1 cellular context compared by ENCODE assay signal in the genomic region with DNA sequence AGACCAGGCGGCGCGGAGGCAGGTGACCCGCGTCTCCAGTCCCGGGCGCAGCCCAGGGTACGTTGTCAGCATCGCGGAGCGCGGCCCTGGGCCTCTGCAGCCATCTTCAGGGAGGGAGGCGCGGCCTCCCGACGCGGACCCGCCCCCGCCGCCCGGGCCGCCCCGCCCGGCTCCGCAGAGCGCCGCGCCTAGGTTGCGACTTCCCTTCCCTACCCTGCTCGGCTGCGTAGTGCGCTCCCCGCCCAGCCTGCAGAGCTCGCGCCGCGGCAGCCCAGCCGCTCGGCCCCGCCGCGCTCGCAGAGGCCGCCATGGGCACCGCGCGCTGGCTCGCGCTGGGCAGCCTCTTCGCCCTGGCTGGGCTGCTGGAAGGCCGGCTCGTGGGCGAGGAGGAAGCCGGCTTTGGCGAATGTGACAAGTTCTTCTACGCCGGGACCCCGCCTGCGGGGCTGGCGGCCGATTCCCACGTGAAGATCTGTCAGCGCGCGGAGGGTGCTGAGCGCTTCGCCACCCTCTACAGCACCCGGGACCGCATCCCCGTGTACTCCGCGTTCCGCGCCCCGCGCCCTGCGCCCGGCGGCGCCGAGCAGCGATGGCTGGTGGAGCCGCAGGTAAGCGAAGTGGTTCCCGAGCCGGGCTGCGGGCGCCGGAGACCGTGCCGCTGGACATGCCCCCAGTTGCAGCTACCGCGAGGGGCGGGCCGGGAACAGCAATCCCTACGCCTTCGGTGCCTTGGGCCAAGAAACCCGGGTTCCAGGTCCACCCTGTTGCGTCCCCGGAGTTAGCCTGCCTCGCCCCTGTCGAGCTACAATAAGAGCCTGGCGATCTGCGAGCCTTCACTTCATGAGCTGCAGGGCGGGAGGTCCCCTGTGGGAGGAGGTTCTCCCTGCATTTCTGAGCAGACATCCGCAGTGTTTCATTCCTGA.
TF ChIP-seq lines count a peak whose summit lies in the region.

A gene with protein sequence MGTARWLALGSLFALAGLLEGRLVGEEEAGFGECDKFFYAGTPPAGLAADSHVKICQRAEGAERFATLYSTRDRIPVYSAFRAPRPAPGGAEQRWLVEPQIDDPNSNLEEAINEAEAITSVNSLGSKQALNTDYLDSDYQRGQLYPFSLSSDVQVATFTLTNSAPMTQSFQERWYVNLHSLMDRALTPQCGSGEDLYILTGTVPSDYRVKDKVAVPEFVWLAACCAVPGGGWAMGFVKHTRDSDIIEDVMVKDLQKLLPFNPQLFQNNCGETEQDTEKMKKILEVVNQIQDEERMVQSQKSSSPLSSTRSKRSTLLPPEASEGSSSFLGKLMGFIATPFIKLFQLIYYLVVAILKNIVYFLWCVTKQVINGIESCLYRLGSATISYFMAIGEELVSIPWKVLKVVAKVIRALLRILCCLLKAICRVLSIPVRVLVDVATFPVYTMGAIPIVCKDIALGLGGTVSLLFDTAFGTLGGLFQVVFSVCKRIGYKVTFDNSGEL (plus strand): TSS at position 227 of the 923 bp plus-strand sequence. CDS start 82 bp downstream, at position 309.

TF ChIP-seq in GM23338, 12 proteins besides CTCF, POLR2A, EP300 and RAD21 (continued from another document):
- TF ChIP-seq, protein P1, sequence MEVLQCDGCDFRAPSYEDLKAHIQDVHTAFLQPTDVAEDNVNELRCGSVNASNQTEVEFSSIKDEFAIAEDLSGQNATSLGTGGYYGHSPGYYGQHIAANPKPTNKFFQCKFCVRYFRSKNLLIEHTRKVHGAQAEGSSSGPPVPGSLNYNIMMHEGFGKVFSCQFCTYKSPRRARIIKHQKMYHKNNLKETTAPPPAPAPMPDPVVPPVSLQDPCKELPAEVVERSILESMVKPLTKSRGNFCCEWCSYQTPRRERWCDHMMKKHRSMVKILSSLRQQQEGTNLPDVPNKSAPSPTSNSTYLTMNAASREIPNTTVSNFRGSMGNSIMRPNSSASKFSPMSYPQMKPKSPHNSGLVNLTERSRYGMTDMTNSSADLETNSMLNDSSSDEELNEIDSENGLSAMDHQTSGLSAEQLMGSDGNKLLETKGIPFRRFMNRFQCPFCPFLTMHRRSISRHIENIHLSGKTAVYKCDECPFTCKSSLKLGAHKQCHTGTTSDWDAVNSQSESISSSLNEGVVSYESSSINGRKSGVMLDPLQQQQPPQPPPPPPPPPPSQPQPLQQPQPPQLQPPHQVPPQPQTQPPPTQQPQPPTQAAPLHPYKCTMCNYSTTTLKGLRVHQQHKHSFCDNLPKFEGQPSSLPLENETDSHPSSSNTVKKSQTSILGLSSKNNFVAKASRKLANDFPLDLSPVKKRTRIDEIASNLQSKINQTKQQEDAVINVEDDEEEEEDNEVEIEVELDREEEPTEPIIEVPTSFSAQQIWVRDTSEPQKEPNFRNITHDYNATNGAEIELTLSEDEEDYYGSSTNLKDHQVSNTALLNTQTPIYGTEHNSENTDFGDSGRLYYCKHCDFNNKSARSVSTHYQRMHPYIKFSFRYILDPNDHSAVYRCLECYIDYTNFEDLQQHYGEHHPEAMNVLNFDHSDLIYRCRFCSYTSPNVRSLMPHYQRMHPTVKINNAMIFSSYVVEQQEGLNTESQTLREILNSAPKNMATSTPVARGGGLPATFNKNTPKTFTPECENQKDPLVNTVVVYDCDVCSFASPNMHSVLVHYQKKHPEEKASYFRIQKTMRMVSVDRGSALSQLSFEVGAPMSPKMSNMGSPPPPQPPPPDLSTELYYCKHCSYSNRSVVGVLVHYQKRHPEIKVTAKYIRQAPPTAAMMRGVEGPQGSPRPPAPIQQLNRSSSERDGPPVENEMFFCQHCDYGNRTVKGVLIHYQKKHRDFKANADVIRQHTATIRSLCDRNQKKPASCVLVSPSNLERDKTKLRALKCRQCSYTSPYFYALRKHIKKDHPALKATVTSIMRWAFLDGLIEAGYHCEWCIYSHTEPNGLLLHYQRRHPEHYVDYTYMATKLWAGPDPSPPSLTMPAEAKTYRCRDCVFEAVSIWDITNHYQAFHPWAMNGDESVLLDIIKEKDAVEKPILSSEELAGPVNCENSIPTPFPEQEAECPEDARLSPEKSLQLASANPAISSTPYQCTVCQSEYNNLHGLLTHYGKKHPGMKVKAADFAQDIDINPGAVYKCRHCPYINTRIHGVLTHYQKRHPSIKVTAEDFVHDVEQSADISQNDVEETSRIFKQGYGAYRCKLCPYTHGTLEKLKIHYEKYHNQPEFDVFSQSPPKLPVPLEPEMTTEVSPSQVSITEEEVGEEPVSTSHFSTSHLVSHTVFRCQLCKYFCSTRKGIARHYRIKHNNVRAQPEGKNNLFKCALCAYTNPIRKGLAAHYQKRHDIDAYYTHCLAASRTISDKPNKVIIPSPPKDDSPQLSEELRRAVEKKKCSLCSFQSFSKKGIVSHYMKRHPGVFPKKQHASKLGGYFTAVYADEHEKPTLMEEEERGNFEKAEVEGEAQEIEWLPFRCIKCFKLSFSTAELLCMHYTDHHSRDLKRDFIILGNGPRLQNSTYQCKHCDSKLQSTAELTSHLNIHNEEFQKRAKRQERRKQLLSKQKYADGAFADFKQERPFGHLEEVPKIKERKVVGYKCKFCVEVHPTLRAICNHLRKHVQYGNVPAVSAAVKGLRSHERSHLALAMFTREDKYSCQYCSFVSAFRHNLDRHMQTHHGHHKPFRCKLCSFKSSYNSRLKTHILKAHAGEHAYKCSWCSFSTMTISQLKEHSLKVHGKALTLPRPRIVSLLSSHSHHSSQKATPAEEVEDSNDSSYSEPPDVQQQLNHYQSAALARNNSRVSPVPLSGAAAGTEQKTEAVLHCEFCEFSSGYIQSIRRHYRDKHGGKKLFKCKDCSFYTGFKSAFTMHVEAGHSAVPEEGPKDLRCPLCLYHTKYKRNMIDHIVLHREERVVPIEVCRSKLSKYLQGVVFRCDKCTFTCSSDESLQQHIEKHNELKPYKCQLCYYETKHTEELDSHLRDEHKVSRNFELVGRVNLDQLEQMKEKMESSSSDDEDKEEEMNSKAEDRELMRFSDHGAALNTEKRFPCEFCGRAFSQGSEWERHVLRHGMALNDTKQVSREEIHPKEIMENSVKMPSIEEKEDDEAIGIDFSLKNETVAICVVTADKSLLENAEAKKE (CRISPR knock-in tag; IDR thresholded peaks at IDR 0.05) = no peak
- TF ChIP-seq CREB1 (CRISPR knock-in tag; IDR thresholded peaks at IDR 0.05; ENCODE audit: low read depth) = peak; percentile 40; the same call in 1 of the 2 replicates
- no peak for TF ChIP-seq ZNF331 (CRISPR knock-in tag; IDR thresholded peaks at IDR 0.05; ENCODE audit: low read depth)
- TF ChIP-seq STAT1 (IDR thresholded peaks at IDR 0.05; ENCODE audit: unreplicated experiment) = no peak
- TF ChIP-seq EZH2phosphoT487 (IDR thresholded peaks at IDR 0.05; ENCODE audit: unreplicated experiment) = no peak
- no peak for TF ChIP-seq ZNF114 (CRISPR knock-in tag; IDR thresholded peaks at IDR 0.05)
- TF ChIP-seq, protein P2, sequence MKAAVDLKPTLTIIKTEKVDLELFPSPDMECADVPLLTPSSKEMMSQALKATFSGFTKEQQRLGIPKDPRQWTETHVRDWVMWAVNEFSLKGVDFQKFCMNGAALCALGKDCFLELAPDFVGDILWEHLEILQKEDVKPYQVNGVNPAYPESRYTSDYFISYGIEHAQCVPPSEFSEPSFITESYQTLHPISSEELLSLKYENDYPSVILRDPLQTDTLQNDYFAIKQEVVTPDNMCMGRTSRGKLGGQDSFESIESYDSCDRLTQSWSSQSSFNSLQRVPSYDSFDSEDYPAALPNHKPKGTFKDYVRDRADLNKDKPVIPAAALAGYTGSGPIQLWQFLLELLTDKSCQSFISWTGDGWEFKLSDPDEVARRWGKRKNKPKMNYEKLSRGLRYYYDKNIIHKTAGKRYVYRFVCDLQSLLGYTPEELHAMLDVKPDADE (IDR thresholded peaks at IDR 0.05) = no peak
- TF ChIP-seq JUNB (IDR thresholded peaks at IDR 0.05; ENCODE audit: unreplicated experiment) = no peak
